In genomic region chr16:49470550-49470949, GRCh38 we compare ENCODE assay signal across 16 cellular contexts.
DNase-seq lines count a peak whose midpoint lies in the region; ATAC-seq and TF ChIP-seq lines count a peak whose summit lies in the region.
"Had no signal": no experiment of that assay in that cellular context is flagged by ENCODE, and none has a peak within 500 bp of the region (broad histone marks: within the 10 kb centered on the region; RNA-seq: fewer than 3 reads in every experiment).

No MANE protein-coding gene starts in this region.

- H3K27ac ChIP-seq in stomach: no peak overlapping the region
- H3K27ac ChIP-seq: 22Rv1, RWPE1 had no signal

- no peak for TF ChIP-seq EP300 in stomach (IDR thresholded peaks at IDR 0.05)

- H3K36me3 ChIP-seq in stomach: no peaks in the 10 kb centered on the region

- H3K27me3 ChIP-seq in stomach: peaks cover 0 to 2% (median under 1%) of the 10 kb centered on the region in 3 donors

- intact Hi-C loops in stomach (cut with DNase I; ENCODE audit: low total_unique reads): no loop called here

- H3K4me1 ChIP-seq in stomach: no peaks in the 10 kb centered on the region

- no peak for TF ChIP-seq POLR2A in stomach (IDR thresholded peaks at IDR 0.05)

- ATAC-seq in left lobe of liver (peak; percentile 28), HG02852 (IDR thresholded peaks at IDR 0.05; ENCODE audit: unreplicated experiment) (no peak), GM21381 (IDR thresholded peaks at IDR 0.05; ENCODE audit: unreplicated experiment) (no peak)

- 71 to 88% (median 84%) methylated on average over 2 of the region's 2 CpGs for WGBS in stomach, 5 donors

- no peak overlapping the region for H3K4me3 ChIP-seq in stomach

- peak; percentile 9 for DNase-seq in activated CD4-positive, CD25-positive, alpha-beta regulatory T cell treated with anti-CD3 and anti-CD28 coated beads, Interleukin-2, amount 50 U/mL, for 72 hours
- DNase-seq in activated CD4-positive, CD25-positive, alpha-beta regulatory T cell (lab: John Stamatoyannopoulos, UW): no peak
- DNase-seq in activated CD8-positive, alpha-beta memory T cell treated with anti-CD3 and anti-CD28 coated beads, Interleukin-2, amount 50 U/mL, for 48 hours: peak; percentile 7
- DNase-seq in left lobe of liver (ENCODE audit: low spot score): no peak
- DNase-seq in stomach: peak; percentile 9
- DNase-seq in stimulated activated CD4-positive, alpha-beta T cell treated with anti-CD3 and anti-CD28 coated beads, Interleukin-12 subunit alpha, Interleukin-12 subunit beta, amount 100 ng/mL, for 4 hours: no peak
- DNase-seq: GF-D8, HCEC 1CT, KBM-7, NCI-H1436 treated with DMSO at 0.1 percent for 48 hours, NCI-H2081, NCI-H748 treated with DMSO at 0.1 percent for 48 hours had no signal

- TF ChIP-seq CTCF in stomach (IDR thresholded peaks at IDR 0.05): no peak

- no peaks in the 10 kb centered on the region for H3K9me3 ChIP-seq in stomach

Comparison
In these comparisons a context has a peak if more than half of its experiments do, and no peak if none do; other contexts are left out.
1. DNase-seq: peak in activated CD4-positive, CD25-positive, alpha-beta regulatory T cell treated with anti-CD3 and anti-CD28 coated beads, Interleukin-2, amount 50 U/mL, for 72 hours (single experiment), activated CD8-positive, alpha-beta memory T cell treated with anti-CD3 and anti-CD28 coated beads, Interleukin-2, amount 50 U/mL, for 48 hours (single experiment) and stomach (single experiment); none in activated CD4-positive, CD25-positive, alpha-beta regulatory T cell (0 of 4), left lobe of liver (single experiment) and stimulated activated CD4-positive, alpha-beta T cell treated with anti-CD3 and anti-CD28 coated beads, Interleukin-12 subunit alpha, Interleukin-12 subunit beta, amount 100 ng/mL, for 4 hours (single experiment).